8 cellular contexts compared by ENCODE assay signal in the genomic region with DNA sequence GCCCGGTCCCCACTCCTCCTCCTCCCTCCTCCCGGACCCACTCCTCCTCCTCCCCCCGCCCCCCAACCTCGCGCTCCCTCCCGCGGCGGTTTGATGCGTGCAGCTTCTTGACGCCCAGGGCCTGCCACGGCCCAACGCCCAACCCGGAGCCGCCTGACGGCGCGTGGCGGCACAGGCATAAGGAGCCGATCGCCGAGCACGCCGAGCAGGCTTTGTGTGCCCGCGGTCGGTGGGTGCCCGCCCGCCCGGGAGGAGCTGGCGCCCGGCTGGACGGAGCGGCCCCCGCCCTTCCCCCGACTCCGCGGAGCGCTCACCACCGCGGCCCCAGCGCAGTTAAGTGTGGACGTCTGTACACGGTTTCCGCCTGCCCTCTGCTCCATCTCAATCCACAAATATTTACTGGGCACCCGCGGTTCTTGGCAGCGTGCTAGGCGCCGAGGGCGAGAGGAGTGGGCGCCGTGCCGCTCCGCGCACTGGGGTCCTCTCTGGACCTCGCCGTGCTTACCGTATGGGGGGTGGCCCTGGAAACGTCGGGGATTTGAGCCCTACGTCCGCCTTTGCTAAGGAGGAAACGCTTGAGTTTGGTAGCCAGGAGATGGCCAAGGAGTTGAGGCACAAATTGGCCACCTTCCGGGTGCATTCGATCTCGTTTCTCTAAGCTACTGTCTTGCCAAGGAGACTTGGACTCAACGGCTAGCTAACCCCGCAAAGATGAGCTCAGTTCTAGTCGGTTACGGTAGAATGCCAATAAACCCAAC. TPM values are rescaled to one million over a fixed set of nuclear protein-coding genes. Genes with fewer than 3 reads are reported as not detected.
DNase-seq lines count a peak whose midpoint lies in the region; ATAC-seq and TF ChIP-seq lines count a peak whose summit lies in the region.

No MANE protein-coding gene starts in this region.

- H3K27me3 ChIP-seq in heart left ventricle = no peaks in the 10 kb centered on the region
- H3K27me3 ChIP-seq in trophoblast cell (ENCODE audit: insufficient read depth, low read length) = no peaks in the 10 kb centered on the region
- no peaks in the 10 kb centered on the region for H3K27me3 ChIP-seq in tibial nerve

- H2AFZ ChIP-seq in trophoblast cell (ENCODE audit: insufficient read depth, low read length, poor library complexity) = peak overlapping the region; percentile 97

- H2AK5ac ChIP-seq in trophoblast cell (ENCODE audit: low read length) = peak overlapping the region; percentile 89

- ATAC-seq in HG02678 (IDR thresholded peaks at IDR 0.05; ENCODE audit: unreplicated experiment) (peak; percentile 65), heart left ventricle (peak; percentile 72 to 89 (median 82))

- H3K14ac ChIP-seq in trophoblast cell (ENCODE audit: low read length) = peak overlapping the region; percentile 99

- H3K79me1 ChIP-seq in trophoblast cell (ENCODE audit: low read length) = peaks cover 41% of the 10 kb centered on the region

- TF ChIP-seq CTCF in heart left ventricle (IDR thresholded peaks at IDR 0.05) (peak in 1 of 12 donors; percentile 36), tibial nerve (IDR thresholded peaks at IDR 0.05) (peak in 3 of 5 experiments; percentile 14 to 55 (median 25))

- H3K4ac ChIP-seq in trophoblast cell (ENCODE audit: low read depth, low read length) = peak overlapping the region; percentile 98

- peak overlapping the region; percentile 98 for H4K91ac ChIP-seq in trophoblast cell (ENCODE audit: low read depth, low read length)

- H3K9me3 ChIP-seq in heart left ventricle (no peaks in the 10 kb centered on the region), trophoblast cell (ENCODE audit: insufficient read depth, low read depth, low read length) (peaks cover 2% of the 10 kb centered on the region), tibial nerve (no peaks in the 10 kb centered on the region)

- peak; percentile 94 for DNase-seq in NCI-H1436 (lab: John Stamatoyannopoulos, UW)
- DNase-seq in SW480 (ENCODE audit: low spot score) = peak; percentile 91
- peak; percentile 98 to 99 (median 99) for DNase-seq in heart left ventricle
- DNase-seq in trophoblast cell = peak; percentile 93
- DNase-seq in tibial nerve (ENCODE audit: low spot score in 2 of 2) = peak; percentile 94

- WGBS in adipose tissue, 3 donors = 0 to 1% (median 1%) methylated on average over 52 to 70 of the region's 70 CpGs
- WGBS in heart left ventricle, 4 donors = 0 to 1% (median 1%) methylated on average over 12 to 70 of the region's 70 CpGs
- no CpG with 5 or more reads among the region's 70 CpGs for WGBS in trophoblast cell (ENCODE audit: extremely low coverage, insufficient coverage, insufficient read length)
- WGBS in tibial nerve, 2 donors = 0 to 1% methylated on average over 29 to 58 of the region's 70 CpGs

- peak overlapping the region; percentile 99 for H3K9ac ChIP-seq in trophoblast cell (ENCODE audit: low read length)

- H3K36me3 ChIP-seq in heart left ventricle (no peaks in the 10 kb centered on the region), trophoblast cell (ENCODE audit: control insufficient read depth in 1 of 2, insufficient read depth in 2 of 2, low read length in 2 of 2) (peaks cover 5 to 11% of the 10 kb centered on the region in 2 experiments), tibial nerve (no peaks in the 10 kb centered on the region)

- H4K8ac ChIP-seq in trophoblast cell (ENCODE audit: low read depth, low read length) = peak overlapping the region; percentile 100

- H3K18ac ChIP-seq in trophoblast cell (ENCODE audit: low read length) = peak overlapping the region; percentile 98

- H2BK12ac ChIP-seq in trophoblast cell (ENCODE audit: low read length) = peak overlapping the region; percentile 75

- peak overlapping the region; percentile 99 for H2BK120ac ChIP-seq in trophoblast cell (ENCODE audit: insufficient read depth, low read length, poor library complexity)

- H3K4me3 ChIP-seq in heart left ventricle = peak overlapping the region; percentile 72 to 100 (median 96)
- peak overlapping the region; percentile 92 for H3K4me3 ChIP-seq in trophoblast cell (ENCODE audit: low read depth, low read length)
- H3K4me3 ChIP-seq in tibial nerve = peak overlapping the region; percentile 67 to 99 (median 92)

- no peak overlapping the region for H3K23ac ChIP-seq in trophoblast cell (ENCODE audit: low read length)

- peak overlapping the region; percentile 93 for H2BK5ac ChIP-seq in trophoblast cell (ENCODE audit: low read depth, low read length, poor library complexity)

- peak; percentile 62 to 87 for TF ChIP-seq EP300 in tibial nerve (IDR thresholded peaks at IDR 0.05)

- peak overlapping the region; percentile 99 for H4K12ac ChIP-seq in trophoblast cell (ENCODE audit: low read depth, low read length)

- peak overlapping the region; percentile 81 for H3K4me2 ChIP-seq in trophoblast cell (ENCODE audit: low read length)

- intact Hi-C loops in heart left ventricle (cut with DNase I) = loop anchor here in 4 of 10 donors (1.0 to 5.0 kb wide), 4 partner anchors 14 to 250 kb away; a partner anchor contains a TSS

- peaks cover 17 to 58% (median 44%) of the 10 kb centered on the region in 12 donors for H3K4me1 ChIP-seq in heart left ventricle
- peaks cover 30 to 36% of the 10 kb centered on the region in 2 experiments for H3K4me1 ChIP-seq in trophoblast cell (ENCODE audit: control insufficient read depth in 1 of 2, insufficient read depth in 2 of 2, low read length in 2 of 2)
- H3K4me1 ChIP-seq in tibial nerve = peaks cover 0 to 68% (median 41%) of the 10 kb centered on the region in 4 donors

- H3K27ac ChIP-seq in adipose tissue (ENCODE audit: low read depth, low read length) = peak overlapping the region; percentile 84
- peak overlapping the region; percentile 96 to 100 (median 99) for H3K27ac ChIP-seq in heart left ventricle
- H3K27ac ChIP-seq in trophoblast cell (ENCODE audit: low read depth, low read length) = peak overlapping the region; percentile 81
- peak overlapping the region; percentile 95 to 100 (median 98) for H3K27ac ChIP-seq in tibial nerve

- peaks cover 46% of the 10 kb centered on the region for H3K79me2 ChIP-seq in trophoblast cell (ENCODE audit: control insufficient read depth, insufficient read depth, low read length, poor library complexity)

- TF ChIP-seq POLR2A in GM10847 (IDR thresholded peaks at IDR 0.05; ENCODE audit: extremely low read depth, insufficient read length) (peak; percentile 48), heart left ventricle (IDR thresholded peaks at IDR 0.05) (peak in 1 of 2 donors; percentile 73), tibial nerve (IDR thresholded peaks at IDR 0.05) (no peak)

RNA-seq across cellular contexts. Expression of a gene that starts 0.4 kb away (rescaled TPM):
- polyA plus RNA-seq in adipose tissue = 100 to 1,000 TPM in 2 of 3 donors, 10 to 100 TPM in 1; 51.7 to 120 (median 116) TPM
- total RNA-seq in heart left ventricle = 100 to 1,000 TPM; 137 to 224 (median 147) TPM
- polyA plus RNA-seq in heart left ventricle = 100 to 1,000 TPM in 1 of 2 donors, 10 to 100 TPM in 1; 87.7 to 240 TPM
- polyA plus RNA-seq in trophoblast cell (2013) = 216 and 223 TPM in 2 replicates
- total RNA-seq in tibial nerve = 100 to 1,000 TPM; 120 to 177 (median 157) TPM

RNA-seq across cellular contexts. Expression of a gene that starts 11.0 kb away (rescaled TPM):
- polyA plus RNA-seq in adipose tissue = 100 to 1,000 TPM; 104 to 178 (median 151) TPM
- 100 to 1,000 TPM in 1 of 9 donors, 10 to 100 TPM in 8; 74.8 to 117 (median 79.6) TPM for total RNA-seq in heart left ventricle
- polyA plus RNA-seq in heart left ventricle = 100 to 1,000 TPM; 135 to 230 TPM
- 40.5 and 40.7 TPM in 2 replicates for polyA plus RNA-seq in trophoblast cell (2013)
- 10 to 100 TPM; 48.6 to 90.4 (median 66.2) TPM for total RNA-seq in tibial nerve

RNA-seq across cellular contexts. Expression of a gene that starts 15.4 kb away (rescaled TPM):
- polyA plus RNA-seq in adipose tissue = 10 to 100 TPM; 16.6 to 38.7 (median 35.8) TPM
- total RNA-seq in heart left ventricle = 10 to 100 TPM; 34.6 to 55.5 (median 39.0) TPM
- 10 to 100 TPM; 39.0 to 49.9 TPM for polyA plus RNA-seq in heart left ventricle
- polyA plus RNA-seq in trophoblast cell (2013) = 156 and 169 TPM in 2 replicates
- 10 to 100 TPM; 25.1 to 44.6 (median 30.8) TPM for total RNA-seq in tibial nerve

RNA-seq across cellular contexts. Expression of a gene that starts 23.3 kb away (rescaled TPM):
- 10 to 100 TPM in 2 of 3 donors, 1 to 10 TPM in 1; 9.3 to 17.1 (median 15.7) TPM for polyA plus RNA-seq in adipose tissue
- 10 to 100 TPM in 8 of 9 donors, 1 to 10 TPM in 1; 8.4 to 17.9 (median 12.8) TPM for total RNA-seq in heart left ventricle
- 10 to 100 TPM in 1 of 2 donors, 1 to 10 TPM in 1; 5.1 to 17.6 TPM for polyA plus RNA-seq in heart left ventricle
- 44.2 and 46.1 TPM in 2 replicates for polyA plus RNA-seq in trophoblast cell (2013)
- total RNA-seq in tibial nerve = 10 to 100 TPM; 10.1 to 24.9 (median 18.6) TPM

RNA-seq across cellular contexts. Expression of a gene that starts 23.6 kb away (rescaled TPM):
- polyA plus RNA-seq in adipose tissue (10 to 100 TPM; 22.7 to 25.4 (median 24.6) TPM), heart left ventricle (10 to 100 TPM; 15.6 to 24.3 TPM)
- total RNA-seq in heart left ventricle (10 to 100 TPM in 8 of 9 donors, 1 to 10 TPM in 1; 8.9 to 18.9 (median 15.0) TPM), tibial nerve (10 to 100 TPM; 36.5 to 50.1 (median 46.0) TPM)
- 15.9 and 18.0 TPM in 2 replicates for polyA plus RNA-seq in trophoblast cell (2013)

Comparison
In these comparisons a context has a peak if more than half of its experiments do, and no peak if none do; other contexts are left out.
1. Peak in every context shown above with its lines: DNase-seq, ATAC-seq, H3K4me3 ChIP-seq and H3K27ac ChIP-seq.